Comparison of ENCODE assay signal across 1 cellular context in genomic region chr2:39483530-39483929, GRCh38.
TF ChIP-seq lines count a peak whose summit lies in the region.

No MANE protein-coding gene starts in this region.

TF ChIP-seq in WTC11, 78 proteins besides CTCF, POLR2A, EP300 and RAD21 (continued from another document):
- TF ChIP-seq MLX (CRISPR knock-in tag; IDR thresholded peaks at IDR 0.05) (no peak), ESRRA (CRISPR knock-in tag; IDR thresholded peaks at IDR 0.05; ENCODE audit: borderline replicate concordance) (no peak), ZNF317 (CRISPR knock-in tag; IDR thresholded peaks at IDR 0.05; ENCODE audit: borderline replicate concordance, low read depth) (no peak), MAX (CRISPR knock-in tag; IDR thresholded peaks at IDR 0.05) (no peak), ZNF281 (CRISPR knock-in tag; IDR thresholded peaks at IDR 0.05) (no peak)
- TF ChIP-seq, protein P1, sequence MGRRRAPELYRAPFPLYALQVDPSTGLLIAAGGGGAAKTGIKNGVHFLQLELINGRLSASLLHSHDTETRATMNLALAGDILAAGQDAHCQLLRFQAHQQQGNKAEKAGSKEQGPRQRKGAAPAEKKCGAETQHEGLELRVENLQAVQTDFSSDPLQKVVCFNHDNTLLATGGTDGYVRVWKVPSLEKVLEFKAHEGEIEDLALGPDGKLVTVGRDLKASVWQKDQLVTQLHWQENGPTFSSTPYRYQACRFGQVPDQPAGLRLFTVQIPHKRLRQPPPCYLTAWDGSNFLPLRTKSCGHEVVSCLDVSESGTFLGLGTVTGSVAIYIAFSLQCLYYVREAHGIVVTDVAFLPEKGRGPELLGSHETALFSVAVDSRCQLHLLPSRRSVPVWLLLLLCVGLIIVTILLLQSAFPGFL (CRISPR knock-in tag; IDR thresholded peaks at IDR 0.05; ENCODE audit: borderline replicate concordance): no peak
